Comparison of ENCODE assay signal across 40 cellular contexts in genomic region chr7:155518633-155519032, GRCh38. TPM values are rescaled to one million over a fixed set of nuclear protein-coding genes. Genes with fewer than 3 reads are reported as not detected.
"Had no signal": no experiment of that assay in that cellular context is flagged by ENCODE, and none has a peak within 500 bp of the region (broad histone marks: within the 10 kb centered on the region; RNA-seq: fewer than 3 reads in every experiment).

No MANE protein-coding gene starts in this region.

- H3K4me1 Mint-ChIP-seq: activated B cell treated with CpG ODN at 0.5 μM for 24 hours; activated CD4-positive, alpha-beta T cell treated with anti-CD3 and anti-CD28 coated beads, Interleukin-2, amount 10 ng/mL, durations not matched to agents 24 days and 14 days; activated CD8-positive, alpha-beta memory T cell treated with anti-CD3 and anti-CD28 coated beads, Interleukin-2, amount 10 ng/mL, durations not matched to agents 7 days and 5 days; activated naive CD8-positive, alpha-beta T cell treated with anti-CD3 and anti-CD28 coated beads for 36 hours; activated T-helper 17 cell treated with anti-CD3 and anti-CD28 coated beads, Interleukin-2, amount 50 U/mL, for 72 hours; central memory CD8-positive, alpha-beta T cell had no signal

- H3K4me3 Mint-ChIP-seq: activated B cell treated with CpG ODN at 0.5 μM for 24 hours; activated CD4-positive, alpha-beta memory T cell treated with anti-CD3 and anti-CD28 coated beads for 36 hours; activated CD4-positive, alpha-beta T cell treated with anti-CD3 and anti-CD28 coated beads, Interleukin-2, amount 10 ng/mL, durations not matched to agents 24 days and 14 days; activated CD8-positive, alpha-beta memory T cell treated with anti-CD3 and anti-CD28 coated beads, Interleukin-2, amount 10 ng/mL, durations not matched to agents 7 days and 5 days; activated CD8-positive, alpha-beta T cell treated with anti-CD3 and anti-CD28 coated beads, Interleukin-2, amount 10 ng/mL, durations not matched to agents 7 days and 5 days; activated naive CD4-positive, alpha-beta T cell treated with anti-CD3 and anti-CD28 coated beads for 36 hours; activated naive CD8-positive, alpha-beta T cell treated with anti-CD3 and anti-CD28 coated beads for 36 hours; activated T-cell treated with anti-CD3 and anti-CD28 coated beads, Interleukin-2, amount 50 U/mL, for 4 hours; activated T-cell treated with anti-CD3 and anti-CD28 coated beads, Interleukin-2, amount 50 U/mL, for 72 hours; activated T-helper 1 cell treated with anti-CD3 and anti-CD28 coated beads, Interleukin-12 subunit alpha, Interleukin-12 subunit beta, Interleukin-2, Interleukin-4 antibody, amounts not matched to agents 30 ng/mL and 10 ng/mL and 1 ng/mL, durations not matched to agents 14 hours and 24 hours and 36 hours; activated T-helper 17 cell treated with anti-CD3 and anti-CD28 coated beads, Interleukin-2, amount 50 U/mL, for 72 hours; central memory CD8-positive, alpha-beta T cell; T-helper 1 cell treated with Interleukin-12 subunit alpha and Interleukin-12 subunit beta and Interleukin-4 antibody, amounts not matched to agents 30 μg/mL and 1 μg/mL, for 36 hours; T-helper 2 cell treated with Interferon-gamma antibody and Interleukin-4, amounts not matched to agents 5 μg/mL and 100 μg/mL, for 36 hours had no signal

- H3K36me3 ChIP-seq: adrenal gland, brain microvascular endothelial cell, breast epithelium had no signal

- H3K27ac Mint-ChIP-seq: activated B cell treated with CpG ODN at 0.5 μM for 24 hours; activated CD4-positive, alpha-beta memory T cell treated with anti-CD3 and anti-CD28 coated beads for 36 hours; activated CD4-positive, alpha-beta T cell treated with anti-CD3 and anti-CD28 coated beads, Interleukin-2, amount 10 ng/mL, durations not matched to agents 24 days and 14 days; activated CD8-positive, alpha-beta memory T cell treated with anti-CD3 and anti-CD28 coated beads, Interleukin-2, amount 10 ng/mL, durations not matched to agents 7 days and 5 days; activated CD8-positive, alpha-beta T cell treated with anti-CD3 and anti-CD28 coated beads, Interleukin-2, amount 10 ng/mL, durations not matched to agents 7 days and 5 days; activated naive CD4-positive, alpha-beta T cell treated with anti-CD3 and anti-CD28 coated beads for 36 hours; activated naive CD4-positive, alpha-beta T cell treated with anti-CD3 and anti-CD28 coated beads, Interleukin-2, amount 50 U/mL, for 72 hours; activated naive CD8-positive, alpha-beta T cell treated with anti-CD3 and anti-CD28 coated beads for 36 hours; activated T-cell treated with anti-CD3 and anti-CD28 coated beads, Interleukin-2, amount 50 U/mL, for 72 hours; activated T-helper 1 cell treated with anti-CD3 and anti-CD28 coated beads, Interleukin-12 subunit alpha, Interleukin-12 subunit beta, Interleukin-2, Interleukin-4 antibody, amounts not matched to agents 30 ng/mL and 10 ng/mL and 1 ng/mL, durations not matched to agents 14 hours and 24 hours and 36 hours; activated T-helper 17 cell treated with anti-CD3 and anti-CD28 coated beads, Interleukin-2, amount 50 U/mL, for 72 hours; T-helper 1 cell treated with Interleukin-12 subunit alpha and Interleukin-12 subunit beta and Interleukin-4 antibody, amounts not matched to agents 30 μg/mL and 1 μg/mL, for 36 hours; T-helper 2 cell treated with Interferon-gamma antibody and Interleukin-4, amounts not matched to agents 5 μg/mL and 100 μg/mL, for 36 hours had no signal

- H3K9me3 Mint-ChIP-seq: activated B cell treated with CpG ODN at 0.5 μM for 24 hours; activated CD4-positive, alpha-beta memory T cell treated with anti-CD3 and anti-CD28 coated beads for 36 hours; activated CD4-positive, alpha-beta T cell treated with anti-CD3 and anti-CD28 coated beads, Interleukin-2, amount 10 ng/mL, durations not matched to agents 24 days and 14 days; activated naive CD4-positive, alpha-beta T cell treated with anti-CD3 and anti-CD28 coated beads for 36 hours; activated naive CD4-positive, alpha-beta T cell treated with anti-CD3 and anti-CD28 coated beads, Interleukin-2, amount 50 U/mL, for 72 hours; activated naive CD8-positive, alpha-beta T cell treated with anti-CD3 and anti-CD28 coated beads for 36 hours; activated T-cell treated with anti-CD3 and anti-CD28 coated beads, Interleukin-2, amount 50 U/mL, for 4 hours; activated T-cell treated with anti-CD3 and anti-CD28 coated beads, Interleukin-2, amount 50 U/mL, for 72 hours; activated T-helper 1 cell treated with anti-CD3 and anti-CD28 coated beads, Interleukin-12 subunit alpha, Interleukin-12 subunit beta, Interleukin-2, Interleukin-4 antibody, amounts not matched to agents 30 ng/mL and 10 ng/mL and 1 ng/mL, durations not matched to agents 14 hours and 24 hours and 36 hours; activated T-helper 17 cell treated with anti-CD3 and anti-CD28 coated beads, Interleukin-2, amount 50 U/mL, for 72 hours; central memory CD8-positive, alpha-beta T cell; T-helper 1 cell treated with Interleukin-12 subunit alpha and Interleukin-12 subunit beta and Interleukin-4 antibody, amounts not matched to agents 30 μg/mL and 1 μg/mL, for 36 hours; T-helper 2 cell treated with Interferon-gamma antibody and Interleukin-4, amounts not matched to agents 5 μg/mL and 100 μg/mL, for 36 hours had no signal

- H3K9me3 ChIP-seq: adrenal gland, body of pancreas, breast epithelium had no signal

- DNase-seq: activated B cell treated with CpG ODN at 0.5 μM for 24 hours; activated CD4-positive, alpha-beta memory T cell treated with anti-CD3 and anti-CD28 coated beads for 36 hours; activated CD4-positive, alpha-beta T cell treated with anti-CD3 and anti-CD28 coated beads for 4 hours; activated CD4-positive, alpha-beta T cell treated with anti-CD3 and anti-CD28 coated beads, Interleukin-2, amount 10 ng/mL, durations not matched to agents 24 days and 14 days; activated CD4-positive, alpha-beta T cell treated with anti-CD3 and anti-CD28 coated beads, Interleukin-2, amount 50 U/mL, for 1 hour; activated CD4-positive, alpha-beta T cell treated with anti-CD3 and anti-CD28 coated beads, Interleukin-2, amount 50 U/mL, for 4 hours; activated CD4-positive, CD25-positive, alpha-beta regulatory T cell treated with anti-CD3 and anti-CD28 coated beads, Interleukin-2, amount 50 U/mL, for 72 hours; activated CD8-positive, alpha-beta memory T cell treated with anti-CD3 and anti-CD28 coated beads for 24 hours; activated CD8-positive, alpha-beta memory T cell treated with anti-CD3 and anti-CD28 coated beads, Interleukin-2, amount 10 ng/mL, durations not matched to agents 7 days and 5 days; activated CD8-positive, alpha-beta memory T cell treated with anti-CD3 and anti-CD28 coated beads, Interleukin-2, amount 50 U/mL, for 48 hours; activated CD8-positive, alpha-beta T cell treated with anti-CD3 and anti-CD28 coated beads, Interleukin-2, amount 10 ng/mL, durations not matched to agents 7 days and 5 days; activated effector memory CD4-positive, alpha-beta T cell treated with anti-CD3 and anti-CD28 coated beads, Interleukin-2, amount 50 U/mL, for 16 hours; activated gamma-delta T cell treated with Interleukin-2 at 50 U/mL for 16 hours; activated naive CD4-positive, alpha-beta T cell; activated naive CD4-positive, alpha-beta T cell treated with anti-CD3 and anti-CD28 coated beads for 36 hours; activated naive CD4-positive, alpha-beta T cell treated with anti-CD3 and anti-CD28 coated beads, Interleukin-2, amount 50 U/mL, for 16 hours; activated naive CD8-positive, alpha-beta T cell treated with anti-CD3 and anti-CD28 coated beads for 36 hours; activated T-cell treated with anti-CD3 and anti-CD28 coated beads, Interleukin-2, amount 50 U/mL, for 1 hour; activated T-cell treated with anti-CD3 and anti-CD28 coated beads, Interleukin-2, amount 50 U/mL, for 4 hours; activated T-cell treated with anti-CD3 and anti-CD28 coated beads, Interleukin-2, amount 50 U/mL, for 72 hours; amniotic stem cell; body of pancreas; brain microvascular endothelial cell; caudate nucleus; cerebellar nuclear complex; SW 1271; T-helper 1 cell; T-helper 2 cell; T-helper 9 cell had no signal

- ATAC-seq: activated CD8-positive, alpha-beta memory T cell treated with anti-CD3 and anti-CD28 coated beads, Interleukin-2, amount 10 ng/mL, durations not matched to agents 7 days and 5 days; activated CD8-positive, alpha-beta T cell treated with anti-CD3 and anti-CD28 coated beads, Interleukin-2, amount 10 ng/mL, durations not matched to agents 7 days and 5 days; activated naive CD4-positive, alpha-beta T cell treated with anti-CD3 and anti-CD28 coated beads, Interleukin-2, amount 50 U/mL, for 72 hours; activated T-cell treated with anti-CD3 and anti-CD28 coated beads, Interleukin-2, amount 50 U/mL, for 4 hours; activated T-cell treated with anti-CD3 and anti-CD28 coated beads, Interleukin-2, amount 50 U/mL, for 72 hours; activated T-helper 17 cell treated with anti-CD3 and anti-CD28 coated beads, Interleukin-2, amount 50 U/mL, for 72 hours; body of pancreas had no signal

- H3K27me3 ChIP-seq: body of pancreas, brain microvascular endothelial cell had no signal

- H3K4me3 ChIP-seq: adrenal gland, body of pancreas, breast epithelium had no signal

- H3K36me3 Mint-ChIP-seq: activated CD4-positive, alpha-beta memory T cell treated with anti-CD3 and anti-CD28 coated beads for 36 hours; activated CD8-positive, alpha-beta memory T cell treated with anti-CD3 and anti-CD28 coated beads, Interleukin-2, amount 10 ng/mL, durations not matched to agents 7 days and 5 days; activated naive CD4-positive, alpha-beta T cell treated with anti-CD3 and anti-CD28 coated beads, Interleukin-2, amount 50 U/mL, for 72 hours; activated naive CD8-positive, alpha-beta T cell treated with anti-CD3 and anti-CD28 coated beads for 36 hours had no signal

- H3K4me1 ChIP-seq: adrenal gland, body of pancreas, breast epithelium had no signal

- H3K27ac ChIP-seq: adrenal gland, body of pancreas, brain microvascular endothelial cell, breast epithelium, VCaP had no signal

RNA-seq across cellular contexts. Expression of gene CNPY1, which starts 27.7 kb away (rescaled TPM):
- total RNA-seq: activated B cell treated with CpG ODN at 0.5 μM for 24 hours; activated CD4-positive, alpha-beta memory T cell treated with anti-CD3 and anti-CD28 coated beads for 36 hours; activated CD4-positive, alpha-beta T cell treated with anti-CD3 and anti-CD28 coated beads, Interleukin-2, amount 10 ng/mL, durations not matched to agents 24 days and 14 days; activated CD8-positive, alpha-beta memory T cell treated with anti-CD3 and anti-CD28 coated beads, Interleukin-2, amount 10 ng/mL, durations not matched to agents 7 days and 5 days; activated CD8-positive, alpha-beta T cell treated with anti-CD3 and anti-CD28 coated beads, Interleukin-2, amount 10 ng/mL, durations not matched to agents 7 days and 5 days; activated naive CD4-positive, alpha-beta T cell treated with anti-CD3 and anti-CD28 coated beads for 36 hours; activated naive CD4-positive, alpha-beta T cell treated with anti-CD3 and anti-CD28 coated beads, Interleukin-2, amount 50 U/mL, for 72 hours; activated naive CD8-positive, alpha-beta T cell treated with anti-CD3 and anti-CD28 coated beads for 36 hours; activated T-cell treated with anti-CD3 and anti-CD28 coated beads, Interleukin-2, amount 50 U/mL, for 4 hours; activated T-cell treated with anti-CD3 and anti-CD28 coated beads, Interleukin-2, amount 50 U/mL, for 72 hours; activated T-helper 1 cell treated with anti-CD3 and anti-CD28 coated beads, Interleukin-12 subunit alpha, Interleukin-12 subunit beta, Interleukin-2, Interleukin-4 antibody, amounts not matched to agents 30 ng/mL and 10 ng/mL and 1 ng/mL, durations not matched to agents 14 hours and 24 hours and 36 hours; activated T-helper 17 cell treated with anti-CD3 and anti-CD28 coated beads, Interleukin-2, amount 50 U/mL, for 72 hours; adrenal gland; aorta; astrocyte; body of pancreas had no signal
- polyA plus RNA-seq: adrenal gland, aorta had no signal
